34 cellular contexts compared by ENCODE assay signal in the genomic region with DNA sequence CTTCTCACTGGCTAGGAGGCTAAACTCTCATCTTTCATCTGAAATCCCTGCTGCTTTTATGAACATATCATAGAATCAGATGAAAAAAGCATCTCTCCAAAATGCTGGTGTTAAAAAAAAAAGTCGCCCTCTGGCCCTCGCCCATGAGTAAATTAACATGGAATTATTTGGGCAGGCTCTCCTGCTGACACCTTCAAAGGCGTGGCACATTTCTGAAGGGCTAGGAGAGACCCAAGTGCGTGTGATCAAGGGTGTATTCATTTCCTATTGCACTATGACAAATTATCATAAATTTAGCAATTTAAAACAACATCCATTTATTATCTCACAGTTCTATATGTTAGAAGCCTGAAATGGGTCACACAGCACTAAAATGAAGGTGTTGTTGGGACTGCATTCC. TPM values are rescaled to one million over a fixed set of nuclear protein-coding genes. Genes with fewer than 3 reads are reported as not detected.
DNase-seq lines count a peak whose midpoint lies in the region; ATAC-seq, FAIRE-seq and TF ChIP-seq lines count a peak whose summit lies in the region.
"Had no signal": no experiment of that assay in that cellular context is flagged by ENCODE, and none has a peak within 500 bp of the region (broad histone marks: within the 10 kb centered on the region; RNA-seq: fewer than 3 reads in every experiment).

No MANE protein-coding gene starts in this region.

- peak overlapping the region in 1 of 2 donors; percentile 40 for H3K27ac ChIP-seq in breast epithelium
- H3K27ac ChIP-seq in astrocyte (ENCODE audit: low read depth, low read length): no peak overlapping the region
- H3K27ac ChIP-seq in keratinocyte (ENCODE audit: control insufficient read depth, insufficient read depth, low read length): peak overlapping the region; percentile 93
- peak overlapping the region; percentile 32 to 79 (median 39) for H3K27ac ChIP-seq in upper lobe of left lung
- H3K27ac ChIP-seq: 22Rv1, HL-60, psoas muscle, SJCRH30, upper lobe of right lung, WERI-Rb-1 had no signal

- H3K4me3 Mint-ChIP-seq in MCF 10A (ENCODE audit: unreplicated experiment): no peak overlapping the region
- H3K4me3 Mint-ChIP-seq in astrocyte (ENCODE audit: unreplicated experiment): no peak overlapping the region
- H3K4me3 Mint-ChIP-seq in endothelial cell (ENCODE audit: unreplicated experiment): no peak overlapping the region
- H3K4me3 Mint-ChIP-seq: activated CD4-positive, alpha-beta T cell treated with anti-CD3 and anti-CD28 coated beads, Interleukin-2, amount 10 ng/mL, durations not matched to agents 24 days and 14 days; activated naive CD4-positive, alpha-beta T cell treated with anti-CD3 and anti-CD28 coated beads, Interleukin-2, amount 50 U/mL, for 24 hours; naive thymus-derived CD8-positive, alpha-beta T cell; T-cell had no signal

- ATAC-seq in upper lobe of left lung (ENCODE audit: low FRiP score in 2 of 2): no peak
- ATAC-seq: left ventricle myocardium superior; naive thymus-derived CD8-positive, alpha-beta T cell; psoas muscle; T-cell; upper lobe of right lung had no signal

- peak overlapping the region; percentile 93 for H3K27ac Mint-ChIP-seq in MCF 10A (ENCODE audit: low read depth, unreplicated experiment)
- peak overlapping the region; percentile 37 for H3K27ac Mint-ChIP-seq in astrocyte (ENCODE audit: unreplicated experiment)
- H3K27ac Mint-ChIP-seq in endothelial cell (ENCODE audit: unreplicated experiment): no peak overlapping the region
- H3K27ac Mint-ChIP-seq: activated CD4-positive, alpha-beta T cell treated with anti-CD3 and anti-CD28 coated beads, Interleukin-2, amount 10 ng/mL, durations not matched to agents 24 days and 14 days; activated naive CD4-positive, alpha-beta T cell treated with anti-CD3 and anti-CD28 coated beads, Interleukin-2, amount 50 U/mL, for 24 hours; naive thymus-derived CD8-positive, alpha-beta T cell; T-cell had no signal

- H3K36me3 ChIP-seq in breast epithelium: no peaks in the 10 kb centered on the region
- no peaks in the 10 kb centered on the region for H3K36me3 ChIP-seq in astrocyte (ENCODE audit: insufficient read depth, low read length)
- peaks cover 14 to 37% of the 10 kb centered on the region in 2 experiments for H3K36me3 ChIP-seq in keratinocyte (ENCODE audit: control insufficient read depth in 2 of 2, extremely low read depth in 1 of 2, insufficient read depth in 2 of 2, low read length in 2 of 2)
- H3K36me3 ChIP-seq in upper lobe of left lung: peaks cover 0 to 18% (median 2%) of the 10 kb centered on the region in 4 donors
- H3K36me3 ChIP-seq: SJCRH30, upper lobe of right lung, WERI-Rb-1 had no signal

- no peak for TF ChIP-seq POLR2A in breast epithelium (IDR thresholded peaks at IDR 0.05)
- no peak for TF ChIP-seq POLR2A in upper lobe of left lung (IDR thresholded peaks at IDR 0.05)

- H4K20me1 ChIP-seq in astrocyte (ENCODE audit: insufficient read depth, low read length): no peaks in the 10 kb centered on the region
- no peaks in the 10 kb centered on the region for H4K20me1 ChIP-seq in keratinocyte (ENCODE audit: control insufficient read depth, extremely low read depth, insufficient read depth, low read length)

- WGBS in upper lobe of left lung, 2 donors: 68 to 81% methylated on average over 4 of the region's 4 CpGs

- H2AFZ ChIP-seq in astrocyte (ENCODE audit: low read depth, low read length) (no peak overlapping the region), keratinocyte (ENCODE audit: control insufficient read depth, low read length) (no peak overlapping the region)

- H3K4me3 ChIP-seq in breast epithelium (no peak overlapping the region), astrocyte (ENCODE audit: insufficient read depth, low read depth, low read length) (no peak overlapping the region), keratinocyte (ENCODE audit: control insufficient read depth in 2 of 3, extremely low read depth in 1 of 3, insufficient read depth in 2 of 3, low read depth in 1 of 3, low read length in 3 of 3) (peak overlapping the region in 2 of 3 experiments; percentile 12 to 15), upper lobe of left lung (no peak overlapping the region)
- H3K4me3 ChIP-seq: psoas muscle, SJCRH30, upper lobe of right lung had no signal

- FAIRE-seq in astrocyte (lab: Jason Lieb, UNC) (no peak), keratinocyte (lab: Jason Lieb, UNC) (no peak)
- FAIRE-seq: H54, islet of Langerhans, RCC 7860 had no signal

- H3K27me3 ChIP-seq in breast epithelium (no peaks in the 10 kb centered on the region), astrocyte (ENCODE audit: insufficient read depth, low read length) (no peaks in the 10 kb centered on the region), keratinocyte (ENCODE audit: control insufficient read depth, extremely low read depth, insufficient read depth, low read length) (no peaks in the 10 kb centered on the region), upper lobe of left lung (no peaks in the 10 kb centered on the region)
- H3K27me3 ChIP-seq: SJCRH30, upper lobe of right lung had no signal

- H3K36me3 Mint-ChIP-seq in MCF 10A (ENCODE audit: insufficient read depth, unreplicated experiment) (peaks cover 25% of the 10 kb centered on the region), astrocyte (ENCODE audit: low read depth, unreplicated experiment) (peaks cover 6% of the 10 kb centered on the region), endothelial cell (ENCODE audit: low read depth, unreplicated experiment) (peaks cover 10% of the 10 kb centered on the region)
- H3K36me3 Mint-ChIP-seq: activated naive CD4-positive, alpha-beta T cell treated with anti-CD3 and anti-CD28 coated beads, Interleukin-2, amount 50 U/mL, for 24 hours; naive thymus-derived CD8-positive, alpha-beta T cell; T-cell had no signal

- H3K9me3 Mint-ChIP-seq in MCF 10A (ENCODE audit: unreplicated experiment) (no peaks in the 10 kb centered on the region), astrocyte (ENCODE audit: unreplicated experiment) (no peaks in the 10 kb centered on the region), endothelial cell (ENCODE audit: unreplicated experiment) (no peaks in the 10 kb centered on the region)
- H3K9me3 Mint-ChIP-seq: activated naive CD4-positive, alpha-beta T cell treated with anti-CD3 and anti-CD28 coated beads, Interleukin-2, amount 50 U/mL, for 24 hours had no signal

- no peaks in the 10 kb centered on the region for H3K9me1 ChIP-seq in keratinocyte (ENCODE audit: control insufficient read depth, extremely low read depth, insufficient read depth, low read length)

- CTCF ChIA-PET in MCF 10A (lab: Yijun Ruan, JAX): no interaction called here

- H3K79me2 ChIP-seq in astrocyte (ENCODE audit: insufficient read depth, low read length) (no peaks in the 10 kb centered on the region), keratinocyte (ENCODE audit: control insufficient read depth, insufficient read depth, low read length) (peaks cover 34% of the 10 kb centered on the region)

- dilution Hi-C loops in keratinocyte (cut with MboI; ENCODE audit: extremely low pct_ligation_motif_present, low sequenced_read_pairs): no loop called here

- H3K27me3 Mint-ChIP-seq in MCF 10A (ENCODE audit: insufficient read depth, unreplicated experiment) (no peaks in the 10 kb centered on the region), astrocyte (ENCODE audit: low read depth, unreplicated experiment) (no peaks in the 10 kb centered on the region), endothelial cell (ENCODE audit: unreplicated experiment) (peaks cover 3% of the 10 kb centered on the region)
- H3K27me3 Mint-ChIP-seq: activated CD4-positive, alpha-beta T cell treated with anti-CD3 and anti-CD28 coated beads, Interleukin-2, amount 10 ng/mL, durations not matched to agents 24 days and 14 days had no signal

- POLR2A ChIA-PET in MCF 10A (lab: Yijun Ruan, JAX): interaction anchor here (0.8 to 1.2 kb wide), 3 partner anchors 9 to 13 kb away, joined by 3 to 7 read pairs (median 4); no protein-coding TSS in a partner anchor

- intact Hi-C loops in MCF 10A (cut with micrococcal nuclease) (no loop called here), breast epithelium (cut with DNase I; ENCODE audit: low total_unique reads) (no loop called here)

- no peak overlapping the region for H3K4me2 ChIP-seq in astrocyte (ENCODE audit: low read length)
- peak overlapping the region; percentile 70 for H3K4me2 ChIP-seq in keratinocyte (ENCODE audit: control insufficient read depth, extremely low read depth, insufficient read depth, low read depth, low read length)

- peaks cover 53% of the 10 kb centered on the region for H3K4me1 Mint-ChIP-seq in MCF 10A (ENCODE audit: insufficient read depth, unreplicated experiment)
- H3K4me1 Mint-ChIP-seq in astrocyte (ENCODE audit: low read depth, unreplicated experiment): peaks cover 32% of the 10 kb centered on the region
- H3K4me1 Mint-ChIP-seq in endothelial cell (ENCODE audit: unreplicated experiment): peaks cover 13% of the 10 kb centered on the region
- H3K4me1 Mint-ChIP-seq: activated naive CD4-positive, alpha-beta T cell treated with anti-CD3 and anti-CD28 coated beads, Interleukin-2, amount 50 U/mL, for 24 hours had no signal

- H3K4me1 ChIP-seq in breast epithelium: peaks cover 0 to 5% of the 10 kb centered on the region in 2 donors
- H3K4me1 ChIP-seq in astrocyte (ENCODE audit: insufficient read depth, low read length): peaks cover 30% of the 10 kb centered on the region
- H3K4me1 ChIP-seq in keratinocyte (ENCODE audit: control insufficient read depth, extremely low read depth, insufficient read depth, low read length): peaks cover 84% of the 10 kb centered on the region
- H3K4me1 ChIP-seq in upper lobe of left lung: peaks cover 32 to 67% (median 56%) of the 10 kb centered on the region in 4 donors
- H3K4me1 ChIP-seq: psoas muscle had no signal

- no peaks in the 10 kb centered on the region for H3K9me3 ChIP-seq in breast epithelium
- no peaks in the 10 kb centered on the region for H3K9me3 ChIP-seq in astrocyte (ENCODE audit: insufficient read depth, low read depth, low read length)
- no peaks in the 10 kb centered on the region for H3K9me3 ChIP-seq in keratinocyte (ENCODE audit: control insufficient read depth, low read depth, low read length)
- H3K9me3 ChIP-seq in upper lobe of left lung: no peaks in the 10 kb centered on the region
- H3K9me3 ChIP-seq: psoas muscle, upper lobe of right lung had no signal

- no peak overlapping the region for H3K9ac ChIP-seq in astrocyte (ENCODE audit: low read length)
- H3K9ac ChIP-seq in keratinocyte (ENCODE audit: control insufficient read depth, extremely low read depth, insufficient read depth, low read length): peak overlapping the region; percentile 56

- DNase-seq in MCF 10A (ENCODE audit: unreplicated experiment) (peak; percentile 54), breast epithelium (ENCODE audit: low spot score in 2 of 2) (no peak), astrocyte (ENCODE audit: low read depth) (no peak), keratinocyte (ENCODE audit: low read depth, low spot score) (no peak), upper lobe of left lung (no peak), endothelial cell (ENCODE audit: low spot score) (no peak), HUDEP-2 (lab: John Stamatoyannopoulos, UW; ENCODE audit: unreplicated experiment in 76 of 76) (no peak), retina (no peak)
- DNase-seq: activated CD4-positive, alpha-beta T cell treated with anti-CD3 and anti-CD28 coated beads, Interleukin-2, amount 10 ng/mL, durations not matched to agents 24 days and 14 days; activated CD8-positive, alpha-beta memory T cell treated with anti-CD3 and anti-CD28 coated beads for 24 hours; activated T-cell treated with anti-CD3 and anti-CD28 coated beads for 4 hours; amniotic stem cell; glutamatergic neuron; Kasumi-1; left ventricle myocardium superior; MV-4-11; naive thymus-derived CD8-positive, alpha-beta T cell; NCI-H1436; NCI-H2081 treated with DMSO at 0.1 percent for 48 hours; NCI-H345; NCI-H748 treated with DMSO at 0.1 percent for 48 hours; nucleus accumbens; psoas muscle; SJCRH30; stimulated activated CD4-positive, alpha-beta T cell treated with anti-CD3 and anti-CD28 coated beads, Interleukin-4, amount 100 ng/mL, for 4 hours; T-cell; upper lobe of right lung; WERI-Rb-1 had no signal

- no peak for TF ChIP-seq EP300 in upper lobe of left lung (IDR thresholded peaks at IDR 0.05)

- no TSS peak for BruUV-seq in MCF 10A (replicated peaks; lab: Mats Ljungman, UMichigan)

- TF ChIP-seq CTCF in MCF 10A (IDR thresholded peaks at IDR 0.05; ENCODE audit: unreplicated experiment) (no peak), breast epithelium (IDR thresholded peaks at IDR 0.05) (no peak), astrocyte (IDR thresholded peaks at IDR 0.05; ENCODE audit: insufficient read depth, low read depth, low read length) (no peak), keratinocyte (optimal IDR thresholded peaks at IDR 0.05 in 1 of 3, IDR thresholded peaks at IDR 0.05 in 1 of 3, conservative IDR thresholded peaks at IDR 0.05 in 1 of 3; ENCODE audit: extremely low read depth in 1 of 3, insufficient read depth in 2 of 3, low read length in 3 of 3) (no peak), upper lobe of left lung (IDR thresholded peaks at IDR 0.05) (no peak), endothelial cell (IDR thresholded peaks at IDR 0.05; ENCODE audit: unreplicated experiment) (no peak)

RNA-seq across cellular contexts. Expression of a gene that starts 5.1 kb away (rescaled TPM):
- 260 and 272 TPM in 2 replicates for total RNA-seq in MCF 10A (2022)
- total RNA-seq in breast epithelium: 100 to 1,000 TPM in 1 of 3 donors, 10 to 100 TPM in 2; 37.6 to 170 (median 95.7) TPM
- total RNA-seq in astrocyte: 43.0 and 68.7 TPM in 2 replicates
- polyA plus RNA-seq in keratinocyte: 380 to 463 TPM (median 425 TPM) in 3 replicates
- polyA plus RNA-seq in keratinocyte (2011; ENCODE audit: low read depth): 679 TPM
- polyA plus RNA-seq in keratinocyte (2011; cell fraction: cytosol; rRNA removed): 369 and 514 TPM in 2 replicates
- 557 and 580 TPM in 2 replicates for polyA plus RNA-seq in keratinocyte (2011; cell fraction: nucleus; rRNA removed)
- 338 and 353 TPM in 2 replicates for polyA plus RNA-seq in keratinocyte (2012; ENCODE audit: low replicate concordance)
- 216 to 447 TPM (median 401 TPM) in 3 replicates for polyA minus RNA-seq in keratinocyte
- polyA minus RNA-seq in keratinocyte (2011; cell fraction: cytosol; rRNA and poly(A)+ RNA removed): 357 TPM
- 169 and 263 TPM in 2 replicates for polyA minus RNA-seq in keratinocyte (2011; cell fraction: nucleus; rRNA and poly(A)+ RNA removed)
- total RNA-seq in upper lobe of left lung: 100 to 1,000 TPM; 113 to 484 (median 269) TPM
- 30.4 TPM for total RNA-seq in endothelial cell (ENCODE audit: unreplicated experiment)
- total RNA-seq: naive thymus-derived CD8-positive, alpha-beta T cell had no signal
- polyA plus RNA-seq: naive thymus-derived CD8-positive, alpha-beta T cell had no signal

Comparison
In these comparisons a context has a peak if more than half of its experiments do, and no peak if none do; other contexts are left out.
1. H3K4me3 ChIP-seq: peak in keratinocyte (2 of 3); none in breast epithelium (0 of 3), astrocyte (single experiment) and upper lobe of left lung (0 of 4).